In the genomic region with DNA sequence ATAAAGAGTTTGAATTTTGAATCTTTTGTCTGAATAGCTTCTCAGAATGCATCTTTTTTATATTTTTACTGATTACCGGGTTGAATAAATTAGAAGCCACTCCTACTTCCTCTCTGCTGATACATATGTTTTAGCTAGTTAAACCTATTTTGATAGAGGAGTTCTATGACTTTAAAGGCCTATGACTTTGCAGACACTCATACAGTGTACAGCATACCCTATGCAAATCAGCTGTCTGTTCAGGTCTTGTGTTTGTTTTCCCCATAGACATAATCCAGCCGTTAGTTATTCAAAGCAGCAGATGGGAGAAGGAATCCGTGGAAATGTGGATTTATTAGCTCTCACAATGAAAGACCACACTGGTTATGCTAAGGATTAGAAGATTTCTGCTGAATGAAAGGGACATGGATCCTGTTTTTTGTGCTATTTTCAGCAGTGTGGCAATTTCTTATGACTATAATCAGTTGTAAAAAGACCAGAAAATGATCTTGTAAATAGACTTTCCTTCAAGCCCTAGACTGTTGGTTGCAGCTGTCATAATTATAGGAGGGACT, we compare ENCODE assay signal across 13 cellular contexts. TPM values are rescaled to one million over a fixed set of nuclear protein-coding genes. Genes with fewer than 3 reads are reported as not detected.
DNase-seq lines count a peak whose midpoint lies in the region; ATAC-seq, FAIRE-seq and TF ChIP-seq lines count a peak whose summit lies in the region.
"Had no signal": no experiment of that assay in that cellular context is flagged by ENCODE, and none has a peak within 500 bp of the region (broad histone marks: within the 10 kb centered on the region; RNA-seq: fewer than 3 reads in every experiment).

No MANE protein-coding gene starts in this region.

- no peaks in the 10 kb centered on the region for H3K9me3 ChIP-seq in A673 (ENCODE audit: low read depth, low read length, poor library complexity, severe bottlenecking)
- no peaks in the 10 kb centered on the region for H3K9me3 ChIP-seq in K562 (replicated peaks; ENCODE audit: control insufficient read depth, insufficient read depth, low read depth, low read length)

- peaks cover 29% of the 10 kb centered on the region for H3K4me1 Mint-ChIP-seq in activated T-cell treated with anti-CD3 and anti-CD28 coated beads, Interleukin-2, amount 50 U/mL, for 24 hours (ENCODE audit: low read depth)

- in situ Hi-C loops in K562 (cut with MboI): no loop called here

- no peaks in the 10 kb centered on the region for H3K36me3 ChIP-seq in A673 (ENCODE audit: insufficient read depth, low read length, poor library complexity, severe bottlenecking)
- H3K36me3 ChIP-seq in K562 (ENCODE audit: control insufficient read depth, insufficient read depth, low read length): no peaks in the 10 kb centered on the region
- H3K36me3 ChIP-seq: BLaER1 had no signal

- CTCF ChIA-PET in A673 (lab: Charles Lee): no interaction called here
- CTCF ChIA-PET in K562 (lab: Yijun Ruan, JAX; ENCODE audit: low intra/inter-chr PET ratio): no interaction called here
- CTCF ChIA-PET in RWPE1 (lab: Yijun Ruan, JAX): no interaction called here

- H3K9me1 ChIP-seq in K562 (ENCODE audit: control insufficient read depth, insufficient read depth, low read length): no peaks in the 10 kb centered on the region

- TF ChIP-seq CTCF in A673 (conservative IDR thresholded peaks at IDR 0.05; ENCODE audit: low read depth, low read length) (no peak), K562 (IDR thresholded peaks at IDR 0.05 in 2 of 3, conservative IDR thresholded peaks at IDR 0.05 in 1 of 3; ENCODE audit: insufficient read depth in 2 of 3, low read depth in 1 of 3, low read length in 3 of 3) (no peak), RWPE1 (conservative IDR thresholded peaks at IDR 0.05; ENCODE audit: low read depth) (no peak)

- H3K27me3 Mint-ChIP-seq in activated T-cell treated with anti-CD3 and anti-CD28 coated beads, Interleukin-2, amount 50 U/mL, for 24 hours: no peaks in the 10 kb centered on the region

- no peak overlapping the region for H3K4me3 Mint-ChIP-seq in activated T-cell treated with anti-CD3 and anti-CD28 coated beads, Interleukin-2, amount 50 U/mL, for 24 hours
- H3K4me3 Mint-ChIP-seq: immature natural killer cell had no signal

- POLR2A ChIA-PET in A673 (lab: Charles Lee; ENCODE audit: low non-redundant PET) (interaction anchor here (0.6 kb wide), 1 partner anchor 324 kb away, joined by 4 read pairs; no protein-coding TSS in a partner anchor), K562 (lab: Yijun Ruan, JAX) (interaction anchor here (0.5 to 1.3 kb wide), 2 partner anchors 27 to 198 kb away, joined by 3 read pairs; no protein-coding TSS in a partner anchor), RWPE1 (lab: Yijun Ruan, JAX; ENCODE audit: low non-redundant PET) (no interaction called here)

- H3K27ac Mint-ChIP-seq in activated T-cell treated with anti-CD3 and anti-CD28 coated beads, Interleukin-2, amount 50 U/mL, for 24 hours: no peak overlapping the region
- H3K27ac Mint-ChIP-seq: immature natural killer cell had no signal

- no peak overlapping the region for H2AFZ ChIP-seq in K562 (ENCODE audit: low read depth, low read length)

- peak overlapping the region; percentile 32 for H3K4me3 ChIP-seq in A673 (ENCODE audit: low read depth, low read length, poor library complexity, severe bottlenecking)
- no peak overlapping the region for H3K4me3 ChIP-seq in K562
- H3K4me3 ChIP-seq: BLaER1, coronary artery had no signal

- H3K9me3 Mint-ChIP-seq in activated T-cell treated with anti-CD3 and anti-CD28 coated beads, Interleukin-2, amount 50 U/mL, for 24 hours: no peaks in the 10 kb centered on the region

- H3K27ac ChIP-seq in A673 (ENCODE audit: low read depth, low read length, poor library complexity, severe bottlenecking): peak overlapping the region; percentile 61
- H3K27ac ChIP-seq in K562 (ENCODE audit: extremely low read depth, low read depth, low read length): no peak overlapping the region; the same call in 2 of the 3 replicates
- H3K27ac ChIP-seq in RWPE1: no peak overlapping the region
- H3K27ac ChIP-seq: BLaER1, coronary artery had no signal

- no peak for TF ChIP-seq POLR2A in GM12892 (IDR thresholded peaks at IDR 0.05; ENCODE audit: low read depth, low read length)
- no peak for TF ChIP-seq POLR2A in K562 (conservative IDR thresholded peaks at IDR 0.05)

- no TSS peak for BruUV-seq in A673 (replicated peaks; lab: Mats Ljungman, UMichigan)
- no TSS peak for BruUV-seq in K562 (replicated peaks; lab: Mats Ljungman, UMichigan)

- H3K9ac ChIP-seq in K562 (ENCODE audit: insufficient read depth in 1 of 2, low read depth in 2 of 2, low read length in 2 of 2): no peak overlapping the region
- H3K9ac ChIP-seq: BLaER1 had no signal

- H3K4me1 ChIP-seq in A673 (ENCODE audit: insufficient read depth, low read length, poor library complexity, severe bottlenecking): peaks cover 28% of the 10 kb centered on the region
- peaks cover 4 to 27% of the 10 kb centered on the region in 2 experiments; a peak in 3 of 5 replicates for H3K4me1 ChIP-seq in K562 (replicated peaks in 1 of 2; ENCODE audit: control insufficient read depth in 2 of 2, insufficient read depth in 2 of 2, low read length in 2 of 2)
- H3K4me1 ChIP-seq: BLaER1 had no signal

- peaks cover 46% of the 10 kb centered on the region for H3K79me2 ChIP-seq in K562 (ENCODE audit: control insufficient read depth, insufficient read depth, low read length)

- H3K4me2 ChIP-seq in K562 (ENCODE audit: insufficient read depth, low read length): no peak overlapping the region; the same call in 1 of the 2 replicates
- H3K4me2 ChIP-seq: BLaER1 had no signal

- ATAC-seq in K562: peak; percentile 68

- no peak for TF ChIP-seq EP300 in K562 (IDR thresholded peaks at IDR 0.05; ENCODE audit: low read length)

- DNase-seq in A673 (ENCODE audit: low spot score) (peak; percentile 79), GM12892 (ENCODE audit: insufficient read length) (no peak), NCI-H524 treated with DMSO at 0.1 percent for 48 hours (lab: John Stamatoyannopoulos, UW) (peak; percentile 70), K562 (ENCODE audit: extremely low read depth in 1 of 4, low spot score in 3 of 4) (no peak), RPMI8226 (no peak), RWPE1 (ENCODE audit: low spot score) (no peak), EL (no peak)
- DNase-seq in activated T-cell treated with anti-CD3 and anti-CD28 coated beads, Interleukin-2, amount 50 U/mL, for 24 hours: no peak
- DNase-seq: immature natural killer cell, substantia nigra, T-helper 2 cell had no signal

- intact Hi-C loops in A673 (cut with micrococcal nuclease; ENCODE audit: unreplicated experiment) (no loop called here), K562 (cut with micrococcal nuclease) (no loop called here)

- no peaks in the 10 kb centered on the region for H3K27me3 ChIP-seq in A673 (replicated peaks; ENCODE audit: insufficient read depth, low read depth, low read length, poor library complexity)
- H3K27me3 ChIP-seq in K562 (ENCODE audit: control insufficient read depth in 2 of 2, insufficient read depth in 2 of 2, low read length in 2 of 2): no peaks in the 10 kb centered on the region
- H3K27me3 ChIP-seq: BLaER1 had no signal

- no peak for TF ChIP-seq RAD21 in K562 (CRISPR knock-in tag; conservative IDR thresholded peaks at IDR 0.05 in 1 of 2, IDR thresholded peaks at IDR 0.05 in 1 of 2)

- H3K36me3 Mint-ChIP-seq in activated T-cell treated with anti-CD3 and anti-CD28 coated beads, Interleukin-2, amount 50 U/mL, for 24 hours (ENCODE audit: low read depth): no peaks in the 10 kb centered on the region
- H3K36me3 Mint-ChIP-seq: immature natural killer cell had no signal

- FAIRE-seq in GM12892 (lab: Jason Lieb, UNC): peak; percentile 77
- peak; percentile 29 for FAIRE-seq in K562 (lab: Jason Lieb, UNC)

- WGBS in K562 (ENCODE audit: insufficient coverage, low coverage, missing lambda C conversion rate): 15% methylated on average over 3 of the region's 3 CpGs

- no peaks in the 10 kb centered on the region; the same call in 1 of the 2 replicates for H4K20me1 ChIP-seq in K562 (replicated peaks; ENCODE audit: control insufficient read depth, insufficient read depth, low read length)

TF ChIP-seq in K562, 482 proteins besides CTCF, POLR2A, EP300 and RAD21 (continues in another document):
- TF ChIP-seq, protein P1, sequence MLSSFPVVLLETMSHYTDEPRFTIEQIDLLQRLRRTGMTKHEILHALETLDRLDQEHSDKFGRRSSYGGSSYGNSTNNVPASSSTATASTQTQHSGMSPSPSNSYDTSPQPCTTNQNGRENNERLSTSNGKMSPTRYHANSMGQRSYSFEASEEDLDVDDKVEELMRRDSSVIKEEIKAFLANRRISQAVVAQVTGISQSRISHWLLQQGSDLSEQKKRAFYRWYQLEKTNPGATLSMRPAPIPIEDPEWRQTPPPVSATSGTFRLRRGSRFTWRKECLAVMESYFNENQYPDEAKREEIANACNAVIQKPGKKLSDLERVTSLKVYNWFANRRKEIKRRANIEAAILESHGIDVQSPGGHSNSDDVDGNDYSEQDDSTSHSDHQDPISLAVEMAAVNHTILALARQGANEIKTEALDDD (IDR thresholded peaks at IDR 0.05): peak; percentile 12; the same call in 1 of the 2 replicates
- TF ChIP-seq SRSF3 (IDR thresholded peaks at IDR 0.05; ENCODE audit: insufficient read depth, low read length) (no peak), EP400 (IDR thresholded peaks at IDR 0.05) (0 out of 2 replicates have a peak, but pooled peaks have one; percentile 2)

RNA-seq across cellular contexts. Expression of gene MAST2, which starts 59.8 kb away (rescaled TPM):
- total RNA-seq in A673 (2021) (38.4 and 40.2 TPM in 2 replicates), K562 (2014; rRNA removed) (17.2 and 22.6 TPM in 2 replicates), K562 (2014; rRNA removed; fragmentation: Illumina TruSeq; extraction: Trizol) (12.5 and 13.1 TPM in 2 replicates), K562 (2015; rRNA removed; fragmentation: Illumina TruSeq; extraction: Trizol) (18.4 and 19.2 TPM in 2 replicates), K562 (2021) (32.0 and 32.7 TPM in 2 replicates)
- 12.2 TPM for polyA plus RNA-seq in GM12892 (2012; ENCODE audit: missing spikeins)
- total RNA-seq in K562 (2011; cell fraction: chromatin; rRNA removed; ENCODE audit: low replicate concordance): 162 and 219 TPM in 2 replicates
- total RNA-seq in K562 (2011; cell fraction: nucleolus; rRNA removed): 110 and 115 TPM in 2 replicates
- total RNA-seq in K562 (2011; cell fraction: nucleoplasm; rRNA removed): 90.7 and 93.5 TPM in 2 replicates
- polyA plus RNA-seq in K562 (2011; rRNA removed) (17.8 and 22.9 TPM in 2 replicates), K562 (2014; fragmentation: Illumina TruSeq; extraction: Trizol) (26.2 and 27.9 TPM in 2 replicates), K562 (2014; fragmentation: Nextera tagmentation; extraction: Ambion mirVana) (1 to 10 TPM in 1 of 2 experiments, under 1 TPM in 1; 0.73 to 1.1 TPM), K562 (2014; rRNA removed) (27.5 and 29.6 TPM in 2 replicates)
- 15.5 and 20.8 TPM in 2 replicates for polyA plus RNA-seq in K562 (2011; cell fraction: cytosol; rRNA removed)
- polyA plus RNA-seq in K562 (2011; cell fraction: nucleus; rRNA removed): 90.4 and 97.4 TPM in 2 replicates
- 25.5 and 27.5 TPM in 2 replicates for polyA plus RNA-seq in K562 (2012)
- polyA minus RNA-seq in K562 (2011; rRNA and poly(A)+ RNA removed): 32.3 and 35.5 TPM in 2 replicates
- polyA minus RNA-seq in K562 (2011; cell fraction: cytosol; rRNA and poly(A)+ RNA removed): 25.9 and 33.2 TPM in 2 replicates
- polyA minus RNA-seq in K562 (2011; cell fraction: nucleus; rRNA and poly(A)+ RNA removed): 45.5 and 68.9 TPM in 2 replicates

Comparison
In these comparisons a context has a peak if more than half of its experiments do, and no peak if none do; other contexts are left out.
1. DNase-seq: peak in A673 (single experiment) and NCI-H524 treated with DMSO at 0.1 percent for 48 hours (single experiment); none in GM12892 (single experiment), K562 (0 of 4), RPMI8226 (single experiment), RWPE1 (single experiment), activated T-cell treated with anti-CD3 and anti-CD28 coated beads, Interleukin-2, amount 50 U/mL, for 24 hours (single experiment) and EL (single experiment).